Comparison of ENCODE assay signal across 17 cellular contexts in the genomic region with DNA sequence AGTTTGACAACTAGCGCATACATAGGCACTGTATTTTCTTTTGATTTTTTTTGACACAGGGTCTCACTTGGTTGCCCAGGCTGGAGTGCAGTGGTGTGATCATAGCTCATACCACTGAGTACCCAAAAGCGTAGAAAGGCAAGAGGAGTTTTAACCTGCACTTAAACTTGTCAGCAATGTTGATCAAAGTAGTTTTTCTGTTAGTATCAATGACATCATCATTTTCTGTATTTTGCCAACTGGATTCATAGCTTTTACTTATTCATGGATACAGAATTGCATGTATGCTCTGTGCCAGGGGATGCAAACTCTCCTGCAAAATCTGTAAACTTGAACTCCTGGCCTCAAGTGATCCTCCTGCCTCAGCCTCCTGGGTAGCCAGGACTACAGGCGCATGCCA. TPM values are rescaled to one million over a fixed set of nuclear protein-coding genes. Genes with fewer than 3 reads are reported as not detected.
DNase-seq lines count a peak whose midpoint lies in the region; ATAC-seq, FAIRE-seq and TF ChIP-seq lines count a peak whose summit lies in the region.
"Had no signal": no experiment of that assay in that cellular context is flagged by ENCODE, and none has a peak within 500 bp of the region (broad histone marks: within the 10 kb centered on the region; RNA-seq: fewer than 3 reads in every experiment).

No MANE protein-coding gene starts in this region.

- H3K27ac ChIP-seq in HepG2 (ENCODE audit: extremely low read length, insufficient read depth, low read length) (no peak overlapping the region), right lobe of liver (no peak overlapping the region), keratinocyte (ENCODE audit: control insufficient read depth, insufficient read depth, low read length) (no peak overlapping the region), OCI-LY7 (ENCODE audit: low read depth, low read length, poor library complexity, severe bottlenecking) (no peak overlapping the region)

- intact Hi-C loops in HepG2 (cut with micrococcal nuclease; ENCODE audit: unreplicated experiment): no loop called here
- intact Hi-C loops in right lobe of liver (cut with DNase I): no loop called here
- intact Hi-C loops in OCI-LY7 (cut with micrococcal nuclease; ENCODE audit: unreplicated experiment): no loop called here

- H3K79me2 ChIP-seq in HepG2 (ENCODE audit: insufficient read depth, low read length) (no peaks in the 10 kb centered on the region), keratinocyte (ENCODE audit: control insufficient read depth, insufficient read depth, low read length) (no peaks in the 10 kb centered on the region), OCI-LY7 (ENCODE audit: insufficient read depth, low read depth, low read length) (no peaks in the 10 kb centered on the region)

- H3K36me3 ChIP-seq in HepG2 (replicated peaks in 1 of 2; ENCODE audit: control insufficient read depth in 1 of 2, insufficient read depth in 2 of 2, low read length in 2 of 2) (peaks cover 23 to 54% of the 10 kb centered on the region in 2 experiments; a peak in 4 of 5 replicates), right lobe of liver (peaks cover 0 to 87% (median 51%) of the 10 kb centered on the region in 4 donors), keratinocyte (ENCODE audit: control insufficient read depth in 2 of 2, extremely low read depth in 1 of 2, insufficient read depth in 2 of 2, low read length in 2 of 2) (peaks cover 20 to 35% of the 10 kb centered on the region in 2 experiments), OCI-LY7 (ENCODE audit: insufficient read depth, low read length) (peaks cover 91% of the 10 kb centered on the region)

- no peak for FAIRE-seq in HepG2 (lab: Jason Lieb, UNC)
- FAIRE-seq in keratinocyte (lab: Jason Lieb, UNC): peak; percentile 5
- FAIRE-seq: G401.6 had no signal

- H3K9me3 ChIP-seq in HepG2 (ENCODE audit: low read length): no peaks in the 10 kb centered on the region; the same call in 1 of the 2 replicates
- no peaks in the 10 kb centered on the region for H3K9me3 ChIP-seq in right lobe of liver
- H3K9me3 ChIP-seq in keratinocyte (ENCODE audit: control insufficient read depth, low read depth, low read length): peaks cover 3% of the 10 kb centered on the region
- H3K9me3 ChIP-seq in OCI-LY7 (ENCODE audit: low read length): peaks cover 9% of the 10 kb centered on the region; the same call in 1 of the 2 replicates
- H3K9me3 ChIP-seq: Caco-2 had no signal

- H3K4me1 Mint-ChIP-seq in activated T-helper 17 cell treated with anti-CD3 and anti-CD28 coated beads, Interleukin-2, amount 50 U/mL, for 72 hours: no peaks in the 10 kb centered on the region
- H3K4me1 Mint-ChIP-seq: CD4-positive, alpha-beta memory T cell; GM23338; H9 had no signal

- no peak overlapping the region for H3K4me3 Mint-ChIP-seq in activated T-helper 17 cell treated with anti-CD3 and anti-CD28 coated beads, Interleukin-2, amount 50 U/mL, for 72 hours
- H3K4me3 Mint-ChIP-seq: CD4-positive, alpha-beta memory T cell; GM23338; H9; HFFc6 had no signal

- H3K27ac Mint-ChIP-seq in activated T-helper 17 cell treated with anti-CD3 and anti-CD28 coated beads, Interleukin-2, amount 50 U/mL, for 72 hours: peak overlapping the region; percentile 49
- H3K27ac Mint-ChIP-seq: GM23338, HFFc6 had no signal

- TF ChIP-seq POLR2A in HepG2 (IDR thresholded peaks at IDR 0.05; ENCODE audit: insufficient read depth in 1 of 2, low read depth in 2 of 2, low read length in 2 of 2) (no peak), right lobe of liver (IDR thresholded peaks at IDR 0.05) (no peak)

- dilution Hi-C loops in keratinocyte (cut with MboI; ENCODE audit: extremely low pct_ligation_motif_present, low sequenced_read_pairs): no loop called here

- no peak for TF ChIP-seq RAD21 in HepG2 (CRISPR knock-in tag; IDR thresholded peaks at IDR 0.05)

- H3K9ac ChIP-seq in HepG2 (ENCODE audit: insufficient read depth, low read depth, low read length) (no peak overlapping the region), keratinocyte (ENCODE audit: control insufficient read depth, extremely low read depth, insufficient read depth, low read length) (no peak overlapping the region)

- no peaks in the 10 kb centered on the region; a peak in 1 of 5 replicates for H3K27me3 ChIP-seq in HepG2 (ENCODE audit: control insufficient read depth in 1 of 2, insufficient read depth in 2 of 2, low read length in 2 of 2)
- H3K27me3 ChIP-seq in right lobe of liver: no peaks in the 10 kb centered on the region
- H3K27me3 ChIP-seq in keratinocyte (ENCODE audit: control insufficient read depth, extremely low read depth, insufficient read depth, low read length): no peaks in the 10 kb centered on the region

- H4K20me1 ChIP-seq in HepG2 (ENCODE audit: insufficient read depth, low read length) (no peaks in the 10 kb centered on the region), keratinocyte (ENCODE audit: control insufficient read depth, extremely low read depth, insufficient read depth, low read length) (no peaks in the 10 kb centered on the region), OCI-LY7 (ENCODE audit: insufficient read depth, low read length) (no peaks in the 10 kb centered on the region)

- in situ Hi-C loops in HepG2 (cut with HindIII; ENCODE audit: extremely low pct_ligation_motif_present, low pct_unique_long_range_greater_than_20kb): no loop called here

- CTCF ChIA-PET in HepG2 (lab: Yijun Ruan, JAX; ENCODE audit: low intra/inter-chr PET ratio, low total read pairs) (no interaction called here), OCI-LY7 (lab: Charles Lee; ENCODE audit: unreplicated experiment) (no interaction called here)

- H2AFZ ChIP-seq in HepG2 (ENCODE audit: low read length) (no peak overlapping the region), keratinocyte (ENCODE audit: control insufficient read depth, low read length) (no peak overlapping the region), OCI-LY7 (ENCODE audit: low read length) (no peak overlapping the region)
- H2AFZ ChIP-seq: GM23338 had no signal

- H3K9me1 ChIP-seq in keratinocyte (ENCODE audit: control insufficient read depth, extremely low read depth, insufficient read depth, low read length): no peaks in the 10 kb centered on the region

- BruUV-seq in HepG2 (replicated peaks; lab: Mats Ljungman, UMichigan) (no TSS peak), OCI-LY7 (replicated peaks; lab: Mats Ljungman, UMichigan) (no TSS peak)

- H3K4me1 ChIP-seq in HepG2 (ENCODE audit: insufficient read depth, low read length) (peaks cover 21% of the 10 kb centered on the region), right lobe of liver (no peaks in the 10 kb centered on the region), keratinocyte (ENCODE audit: control insufficient read depth, extremely low read depth, insufficient read depth, low read length) (no peaks in the 10 kb centered on the region), OCI-LY7 (ENCODE audit: insufficient read depth, low read length, poor library complexity, severe bottlenecking) (no peaks in the 10 kb centered on the region)
- H3K4me1 ChIP-seq: Caco-2 had no signal

- no peaks in the 10 kb centered on the region for H3K9me2 ChIP-seq in OCI-LY7 (ENCODE audit: insufficient read depth, low read length)

- POLR2A ChIA-PET in HepG2 (lab: Yijun Ruan, JAX) (no interaction called here), OCI-LY7 (lab: Charles Lee) (interaction anchor here (0.6 kb wide), 2 partner anchors 18 to 226 kb away, joined by 3 to 4 read pairs; no protein-coding TSS in a partner anchor)

- DNase-seq in HepG2 (ENCODE audit: low spot score) (no peak), right lobe of liver (no peak), keratinocyte (ENCODE audit: low read depth, low spot score) (no peak), OCI-LY7 (ENCODE audit: low spot score) (no peak), COLO829 (ENCODE audit: low spot score) (no peak), NCI-H226 (no peak)
- DNase-seq: C1 segment of cervical spinal cord; Caco-2; CD4-positive, alpha-beta memory T cell; DMS153; DND-41; H9; HFFc6 had no signal

- no peaks in the 10 kb centered on the region for H3K9me3 Mint-ChIP-seq in activated T-helper 17 cell treated with anti-CD3 and anti-CD28 coated beads, Interleukin-2, amount 50 U/mL, for 72 hours

- no peak overlapping the region for H3K4me2 ChIP-seq in HepG2 (ENCODE audit: low read depth, low read length)
- no peak overlapping the region for H3K4me2 ChIP-seq in keratinocyte (ENCODE audit: control insufficient read depth, extremely low read depth, insufficient read depth, low read depth, low read length)
- H3K4me2 ChIP-seq in OCI-LY7 (ENCODE audit: low read length): no peak overlapping the region
- H3K4me2 ChIP-seq: GM23338 had no signal

- TF ChIP-seq CTCF in HepG2 (CRISPR knock-in tag; IDR thresholded peaks at IDR 0.05) (no peak), right lobe of liver (IDR thresholded peaks at IDR 0.05) (no peak), keratinocyte (optimal IDR thresholded peaks at IDR 0.05 in 1 of 3, IDR thresholded peaks at IDR 0.05 in 1 of 3, conservative IDR thresholded peaks at IDR 0.05 in 1 of 3; ENCODE audit: extremely low read depth in 1 of 3, insufficient read depth in 2 of 3, low read length in 3 of 3) (no peak), OCI-LY7 (conservative IDR thresholded peaks at IDR 0.05; ENCODE audit: low read length) (no peak)

- no peaks in the 10 kb centered on the region for H3K27me3 Mint-ChIP-seq in activated T-helper 17 cell treated with anti-CD3 and anti-CD28 coated beads, Interleukin-2, amount 50 U/mL, for 72 hours
- H3K27me3 Mint-ChIP-seq: CD4-positive, alpha-beta memory T cell had no signal

- peaks cover 98% of the 10 kb centered on the region for H3K36me3 Mint-ChIP-seq in activated T-helper 17 cell treated with anti-CD3 and anti-CD28 coated beads, Interleukin-2, amount 50 U/mL, for 72 hours (ENCODE audit: low read depth)

- TF ChIP-seq EP300 in HepG2 (IDR thresholded peaks at IDR 0.05; ENCODE audit: low read depth in 2 of 2, low read length in 2 of 2): no peak
- TF ChIP-seq EP300 in HepG2 (CRISPR knock-in tag; IDR thresholded peaks at IDR 0.05; ENCODE audit: borderline replicate concordance): no peak

- ATAC-seq in HepG2: no peak
- no peak for ATAC-seq in right lobe of liver
- no peak for ATAC-seq in activated T-helper 17 cell treated with anti-CD3 and anti-CD28 coated beads, Interleukin-2, amount 50 U/mL, for 72 hours (replicated peaks)
- ATAC-seq: GM23338, HCT116 had no signal

- H3K4me3 ChIP-seq in HepG2 (replicated peaks in 1 of 3; ENCODE audit: insufficient read depth in 1 of 3, low read depth in 2 of 3, low read length in 3 of 3): no peak overlapping the region
- no peak overlapping the region for H3K4me3 ChIP-seq in right lobe of liver
- H3K4me3 ChIP-seq in keratinocyte (ENCODE audit: control insufficient read depth in 2 of 3, extremely low read depth in 1 of 3, insufficient read depth in 2 of 3, low read depth in 1 of 3, low read length in 3 of 3): no peak overlapping the region
- H3K4me3 ChIP-seq in OCI-LY7 (ENCODE audit: low read depth, low read length, poor library complexity, severe bottlenecking): no peak overlapping the region
- H3K4me3 ChIP-seq: GM23338 had no signal

- WGBS in HepG2 (ENCODE audit: low lambda C conversion rate): 98% methylated on average over 2 of the region's 3 CpGs
- WGBS in right lobe of liver (ENCODE audit: insufficient coverage, low coverage, low lambda C conversion rate, missing lambda C conversion rate): 100% methylated on average over 3 of the region's 3 CpGs

RNA-seq across cellular contexts. Expression of gene ATP2A3, which starts 55.9 kb away (rescaled TPM):
- total RNA-seq in HepG2 (2016; rRNA removed; fragmentation: Illumina TruSeq; extraction: Trizol): not detected in 2 replicates
- total RNA-seq in HepG2 (2016; cell fraction: cytosol; rRNA removed; fragmentation: Illumina TruSeq; extraction: Trizol; ENCODE audit: low read depth): not detected in 2 replicates
- not detected in 2 replicates for total RNA-seq in HepG2 (2016; cell fraction: insoluble cytoplasmic fraction; rRNA removed; fragmentation: Illumina TruSeq; extraction: Trizol)
- not detected in 2 replicates for total RNA-seq in HepG2 (2016; cell fraction: membrane; rRNA removed; fragmentation: Illumina TruSeq; extraction: Trizol)
- not detected in 2 replicates for total RNA-seq in HepG2 (2016; cell fraction: nucleus; rRNA removed; fragmentation: Illumina TruSeq; extraction: Trizol)
- 0.07 and 0.10 TPM in 2 replicates for polyA plus RNA-seq in HepG2 (2011; rRNA removed)
- 0.03 and 0.14 TPM in 2 replicates for polyA plus RNA-seq in HepG2 (2011; cell fraction: cytosol; rRNA removed)
- polyA plus RNA-seq in HepG2 (2011; cell fraction: nucleus; rRNA removed): 0.16 and 0.40 TPM in 2 replicates
- 0.15 and 0.25 TPM in 2 replicates for polyA plus RNA-seq in HepG2 (2012)
- not detected in 2 replicates for polyA plus RNA-seq in HepG2 (2016; cell fraction: cytosol; fragmentation: Illumina TruSeq; extraction: Trizol; ENCODE audit: low read depth)
- not detected in 2 replicates for polyA plus RNA-seq in HepG2 (2016; cell fraction: insoluble cytoplasmic fraction; fragmentation: Illumina TruSeq; extraction: Trizol; ENCODE audit: low read depth)
- polyA plus RNA-seq in HepG2 (2016; cell fraction: membrane; fragmentation: Illumina TruSeq; extraction: Trizol; ENCODE audit: low read depth): not detected in 2 replicates
- not detected in 2 replicates for polyA plus RNA-seq in HepG2 (2016; cell fraction: nucleus; fragmentation: Illumina TruSeq; extraction: Trizol; ENCODE audit: insufficient read depth, low read depth)
- 0.52 and 1.2 TPM in 2 replicates for polyA minus RNA-seq in HepG2 (2011; rRNA and poly(A)+ RNA removed; ENCODE audit: low replicate concordance)
- not detected in 2 replicates for polyA minus RNA-seq in HepG2 (2011; cell fraction: cytosol; rRNA and poly(A)+ RNA removed)
- 0.13 TPM in 1 of 2 replicates, not detected in the other for polyA minus RNA-seq in HepG2 (2011; cell fraction: nucleus; rRNA and poly(A)+ RNA removed)
- total RNA-seq in right lobe of liver: 1 to 10 TPM; 1.5 to 4.3 (median 2.3) TPM
- total RNA-seq in activated T-helper 17 cell treated with anti-CD3 and anti-CD28 coated beads, Interleukin-2, amount 50 U/mL, for 72 hours: 100 to 1,000 TPM in 1 of 2 donors, 10 to 100 TPM in 1; 81.5 to 153 TPM
- 0.13 to 0.46 TPM (median 0.21 TPM) in 3 replicates for polyA plus RNA-seq in keratinocyte
- not detected for polyA plus RNA-seq in keratinocyte (2011; ENCODE audit: low read depth)
- polyA plus RNA-seq in keratinocyte (2011; cell fraction: cytosol; rRNA removed): 0.13 and 0.19 TPM in 2 replicates
- 0.43 and 0.53 TPM in 2 replicates for polyA plus RNA-seq in keratinocyte (2011; cell fraction: nucleus; rRNA removed)
- polyA plus RNA-seq in keratinocyte (2012; ENCODE audit: low replicate concordance): 0.10 and 0.38 TPM in 2 replicates
- 0.06 to 0.63 TPM (median 0.16 TPM) in 3 replicates for polyA minus RNA-seq in keratinocyte
- polyA minus RNA-seq in keratinocyte (2011; cell fraction: cytosol; rRNA and poly(A)+ RNA removed): 0.38 TPM
- 0.21 and 0.23 TPM in 2 replicates for polyA minus RNA-seq in keratinocyte (2011; cell fraction: nucleus; rRNA and poly(A)+ RNA removed)
- total RNA-seq in OCI-LY7 (2014; rRNA removed; shearing (Covaris generic)): 84.0 and 108 TPM in 2 replicates
- total RNA-seq in OCI-LY7 (2022): 322 and 353 TPM in 2 replicates

Comparison
In these comparisons a context has a peak if more than half of its experiments do, and no peak if none do; other contexts are left out.
1. RNA of gene ATP2A3, which starts 55.9 kb away (total RNA-seq): 84.0 to 353 TPM in OCI-LY7 and 81.5 to 153 TPM in activated T-helper 17 cell treated with anti-CD3 and anti-CD28 coated beads, Interleukin-2, amount 50 U/mL, for 72 hours; 1.5 to 4.3 TPM in right lobe of liver and not detected in HepG2; every median in the first group is over 10 times any median in the second.